Comparison of ENCODE assay signal across 6 cellular contexts in genomic region chr4:144003219-144003618, GRCh38. TPM values are rescaled to one million over a fixed set of nuclear protein-coding genes. Genes with fewer than 3 reads are reported as not detected.
"Had no signal": no experiment of that assay in that cellular context is flagged by ENCODE, and none has a peak within 500 bp of the region (broad histone marks: within the 10 kb centered on the region; RNA-seq: fewer than 3 reads in every experiment).

No MANE protein-coding gene starts in this region.

RNA-seq across cellular contexts. Expression of gene GYPB, which starts 16.0 kb away (rescaled TPM):
- total RNA-seq: M059J, PC-9, Right ventricle myocardium inferior, RPMI7951, SJCRH30, SK-MEL-5 had no signal
